1 cellular context compared by ENCODE assay signal in genomic region chr20:34213213-34213612, GRCh38.
TF ChIP-seq lines count a peak whose summit lies in the region.

No MANE protein-coding gene starts in this region.

TF ChIP-seq in K562, 482 proteins besides CTCF, POLR2A, EP300 and RAD21 (continued from another document):
- TF ChIP-seq, protein P1, sequence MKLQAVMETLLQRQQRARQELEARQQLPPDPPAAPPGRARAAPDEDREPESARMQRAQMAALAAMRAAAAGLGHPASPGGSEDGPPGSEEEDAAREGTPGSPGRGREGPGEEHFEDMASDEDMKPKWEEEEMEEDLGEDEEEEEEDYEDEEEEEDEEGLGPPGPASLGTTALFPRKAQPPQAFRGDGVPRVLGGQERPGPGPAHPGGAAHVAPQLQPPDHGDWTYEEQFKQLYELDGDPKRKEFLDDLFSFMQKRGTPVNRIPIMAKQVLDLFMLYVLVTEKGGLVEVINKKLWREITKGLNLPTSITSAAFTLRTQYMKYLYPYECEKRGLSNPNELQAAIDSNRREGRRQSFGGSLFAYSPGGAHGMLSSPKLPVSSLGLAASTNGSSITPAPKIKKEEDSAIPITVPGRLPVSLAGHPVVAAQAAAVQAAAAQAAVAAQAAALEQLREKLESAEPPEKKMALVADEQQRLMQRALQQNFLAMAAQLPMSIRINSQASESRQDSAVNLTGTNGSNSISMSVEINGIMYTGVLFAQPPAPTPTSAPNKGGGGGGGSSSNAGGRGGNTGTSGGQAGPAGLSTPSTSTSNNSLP (IDR thresholded peaks at IDR 0.05; ENCODE audit: borderline replicate concordance, low read depth, low read length): no peak
- no peak for TF ChIP-seq CREM (IDR thresholded peaks at IDR 0.05; ENCODE audit: low read depth)
- no peak for TF ChIP-seq ZNF197 (CRISPR knock-in tag; IDR thresholded peaks at IDR 0.05; ENCODE audit: low read depth)
- no peak for TF ChIP-seq NFE2L1 (tag; IDR thresholded peaks at IDR 0.05; ENCODE audit: borderline replicate concordance, low read depth)
- TF ChIP-seq, protein P2, sequence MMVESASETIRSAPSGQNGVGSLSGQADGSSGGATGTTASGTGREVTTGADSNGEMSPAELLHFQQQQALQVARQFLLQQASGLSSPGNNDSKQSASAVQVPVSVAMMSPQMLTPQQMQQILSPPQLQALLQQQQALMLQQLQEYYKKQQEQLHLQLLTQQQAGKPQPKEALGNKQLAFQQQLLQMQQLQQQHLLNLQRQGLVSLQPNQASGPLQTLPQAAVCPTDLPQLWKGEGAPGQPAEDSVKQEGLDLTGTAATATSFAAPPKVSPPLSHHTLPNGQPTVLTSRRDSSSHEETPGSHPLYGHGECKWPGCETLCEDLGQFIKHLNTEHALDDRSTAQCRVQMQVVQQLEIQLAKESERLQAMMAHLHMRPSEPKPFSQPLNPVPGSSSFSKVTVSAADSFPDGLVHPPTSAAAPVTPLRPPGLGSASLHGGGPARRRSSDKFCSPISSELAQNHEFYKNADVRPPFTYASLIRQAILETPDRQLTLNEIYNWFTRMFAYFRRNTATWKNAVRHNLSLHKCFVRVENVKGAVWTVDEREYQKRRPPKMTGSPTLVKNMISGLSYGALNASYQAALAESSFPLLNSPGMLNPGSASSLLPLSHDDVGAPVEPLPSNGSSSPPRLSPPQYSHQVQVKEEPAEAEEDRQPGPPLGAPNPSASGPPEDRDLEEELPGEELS (CRISPR knock-in tag; IDR thresholded peaks at IDR 0.05; ENCODE audit: borderline replicate concordance): no peak
- no peak for TF ChIP-seq RFX1 (IDR thresholded peaks at IDR 0.05)
- TF ChIP-seq, protein P3, sequence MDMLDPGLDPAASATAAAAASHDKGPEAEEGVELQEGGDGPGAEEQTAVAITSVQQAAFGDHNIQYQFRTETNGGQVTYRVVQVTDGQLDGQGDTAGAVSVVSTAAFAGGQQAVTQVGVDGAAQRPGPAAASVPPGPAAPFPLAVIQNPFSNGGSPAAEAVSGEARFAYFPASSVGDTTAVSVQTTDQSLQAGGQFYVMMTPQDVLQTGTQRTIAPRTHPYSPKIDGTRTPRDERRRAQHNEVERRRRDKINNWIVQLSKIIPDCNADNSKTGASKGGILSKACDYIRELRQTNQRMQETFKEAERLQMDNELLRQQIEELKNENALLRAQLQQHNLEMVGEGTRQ (CRISPR knock-in tag; IDR thresholded peaks at IDR 0.05): no peak
- no peak for TF ChIP-seq MYC (IDR thresholded peaks at IDR 0.05; ENCODE audit: low read depth, low read length)
- TF ChIP-seq MYC (CRISPR knock-in tag; IDR thresholded peaks at IDR 0.05; ENCODE audit: borderline replicate concordance, low read depth): no peak
- TF ChIP-seq TEAD4 (IDR thresholded peaks at IDR 0.05; ENCODE audit: low read length): no peak
- TF ChIP-seq TEAD4 (CRISPR knock-in tag; IDR thresholded peaks at IDR 0.05; ENCODE audit: borderline replicate concordance): no peak
- TF ChIP-seq ZNF57 (CRISPR knock-in tag; IDR thresholded peaks at IDR 0.05): no peak
